Comparison of ENCODE assay signal across 8 cellular contexts in genomic region chr11:43278302-43278956, GRCh38. TPM values are rescaled to one million over a fixed set of nuclear protein-coding genes. Genes with fewer than 3 reads are reported as not detected.
DNase-seq lines count a peak whose midpoint lies in the region; ATAC-seq and TF ChIP-seq lines count a peak whose summit lies in the region.

No MANE protein-coding gene starts in this region.

- H3K27ac ChIP-seq in PC-3 (ENCODE audit: low read length) (no peak overlapping the region), colonic mucosa (no peak overlapping the region)
- H3K27ac ChIP-seq in CD8-positive, alpha-beta T cell (ENCODE audit: low read depth, low read length): no peak overlapping the region

- no peak overlapping the region for H3K9ac ChIP-seq in PC-3 (ENCODE audit: low read length)
- no peak overlapping the region for H3K9ac ChIP-seq in colonic mucosa (ENCODE audit: low read depth in 2 of 2, low read length in 2 of 2)

- no peak overlapping the region for H3K4me2 ChIP-seq in PC-3 (ENCODE audit: low read length)

- H2AFZ ChIP-seq in PC-3 (ENCODE audit: low read length): peak overlapping the region; percentile 61; the same call in 1 of the 2 replicates

- H3K36me3 ChIP-seq in PC-3 (ENCODE audit: low read depth, low read length): no peaks in the 10 kb centered on the region
- no peaks in the 10 kb centered on the region for H3K36me3 ChIP-seq in colonic mucosa
- no peaks in the 10 kb centered on the region for H3K36me3 ChIP-seq in CD8-positive, alpha-beta T cell (ENCODE audit: insufficient read depth, low read length)

- H3K27me3 ChIP-seq in PC-3 (ENCODE audit: low read length) (peaks cover 16% of the 10 kb centered on the region), colonic mucosa (no peaks in the 10 kb centered on the region)
- no peaks in the 10 kb centered on the region for H3K27me3 ChIP-seq in CD8-positive, alpha-beta T cell (ENCODE audit: insufficient read depth, low read length)

- TF ChIP-seq CTCF in PC-3 (conservative IDR thresholded peaks at IDR 0.05; ENCODE audit: low read depth, low read length) (peak; percentile 62), fibroblast of the aortic adventitia (IDR thresholded peaks at IDR 0.05; ENCODE audit: insufficient read depth, low read length) (peak; percentile 32), colonic mucosa (IDR thresholded peaks at IDR 0.05) (no peak)
- TF ChIP-seq CTCF in CD8-positive, alpha-beta T cell (IDR thresholded peaks at IDR 0.05): no peak

- peaks cover 12% of the 10 kb centered on the region for H3K27me3 Mint-ChIP-seq in activated T-cell treated with anti-CD3 and anti-CD28 coated beads, Interleukin-2, amount 50 U/mL, for 72 hours (ENCODE audit: low read depth)
- peaks cover 25% of the 10 kb centered on the region for H3K27me3 Mint-ChIP-seq in CD8-positive, alpha-beta T cell (ENCODE audit: low read depth)
- H3K27me3 Mint-ChIP-seq in activated CD4-positive, alpha-beta memory T cell treated with anti-CD3 and anti-CD28 coated beads, Interleukin-2, amount 10 ng/mL, durations not matched to agents 7 days and 5 days: peaks cover 2% of the 10 kb centered on the region

- no peaks in the 10 kb centered on the region for H3K36me3 Mint-ChIP-seq in activated T-cell treated with anti-CD3 and anti-CD28 coated beads, Interleukin-2, amount 50 U/mL, for 72 hours (ENCODE audit: insufficient read depth in 2 of 2)
- H3K36me3 Mint-ChIP-seq in CD8-positive, alpha-beta T cell: no peaks in the 10 kb centered on the region
- H3K36me3 Mint-ChIP-seq in activated CD4-positive, alpha-beta memory T cell treated with anti-CD3 and anti-CD28 coated beads, Interleukin-2, amount 10 ng/mL, durations not matched to agents 7 days and 5 days (ENCODE audit: low read depth): no peaks in the 10 kb centered on the region

- BruUV-seq in PC-3 (replicated peaks; lab: Mats Ljungman, UMichigan): no TSS peak

- no peaks in the 10 kb centered on the region for H3K79me2 ChIP-seq in PC-3 (ENCODE audit: low read length)

- no peaks in the 10 kb centered on the region for H3K9me2 ChIP-seq in PC-3 (replicated peaks; ENCODE audit: low read length)

- no peak overlapping the region for H3K4me3 Mint-ChIP-seq in activated T-cell treated with anti-CD3 and anti-CD28 coated beads, Interleukin-2, amount 50 U/mL, for 72 hours
- H3K4me3 Mint-ChIP-seq in CD8-positive, alpha-beta T cell: no peak overlapping the region
- no peak overlapping the region for H3K4me3 Mint-ChIP-seq in activated CD4-positive, alpha-beta memory T cell treated with anti-CD3 and anti-CD28 coated beads, Interleukin-2, amount 10 ng/mL, durations not matched to agents 7 days and 5 days

- H3K9me3 Mint-ChIP-seq in activated T-cell treated with anti-CD3 and anti-CD28 coated beads, Interleukin-2, amount 50 U/mL, for 72 hours: peaks cover 0 to 3% of the 10 kb centered on the region in 2 donors
- H3K9me3 Mint-ChIP-seq in CD8-positive, alpha-beta T cell: no peaks in the 10 kb centered on the region
- H3K9me3 Mint-ChIP-seq in activated CD4-positive, alpha-beta memory T cell treated with anti-CD3 and anti-CD28 coated beads, Interleukin-2, amount 10 ng/mL, durations not matched to agents 7 days and 5 days: peaks cover 4% of the 10 kb centered on the region

- H4K20me1 ChIP-seq in PC-3 (ENCODE audit: low read length): no peaks in the 10 kb centered on the region

- intact Hi-C loops in PC-3 (cut with micrococcal nuclease): no loop called here
- intact Hi-C loops in colonic mucosa (cut with DNase I): no loop called here
- intact Hi-C loops in CD8-positive, alpha-beta T cell (cut with DNase I, micrococcal nuclease): no loop called here

- H3K4me3 ChIP-seq in PC-3 (ENCODE audit: low read length) (no peak overlapping the region), fibroblast of the aortic adventitia (ENCODE audit: low read depth, low read length) (no peak overlapping the region), colonic mucosa (no peak overlapping the region)
- no peak overlapping the region for H3K4me3 ChIP-seq in CD8-positive, alpha-beta T cell (ENCODE audit: low read depth, low read length)

- H3K27ac Mint-ChIP-seq in activated T-cell treated with anti-CD3 and anti-CD28 coated beads, Interleukin-2, amount 50 U/mL, for 72 hours: no peak overlapping the region
- H3K27ac Mint-ChIP-seq in CD8-positive, alpha-beta T cell: no peak overlapping the region
- no peak overlapping the region for H3K27ac Mint-ChIP-seq in activated CD4-positive, alpha-beta memory T cell treated with anti-CD3 and anti-CD28 coated beads, Interleukin-2, amount 10 ng/mL, durations not matched to agents 7 days and 5 days

- H3F3A ChIP-seq in PC-3 (ENCODE audit: low read length, unreplicated experiment): no peaks in the 10 kb centered on the region

- DNase-seq in DMS114 treated with DMSO at 0.1 percent for 48 hours (lab: John Stamatoyannopoulos, UW; ENCODE audit: unreplicated experiment) (peak; percentile 70), PC-3 (peak; percentile 64), fibroblast of the aortic adventitia (ENCODE audit: low read depth) (peak; percentile 31), colonic mucosa (no peak)
- no peak for DNase-seq in activated T-cell treated with anti-CD3 and anti-CD28 coated beads, Interleukin-2, amount 50 U/mL, for 72 hours
- no peak for DNase-seq in CD8-positive, alpha-beta T cell
- no peak for DNase-seq in activated CD4-positive, alpha-beta memory T cell treated with anti-CD3 and anti-CD28 coated beads, Interleukin-2, amount 10 ng/mL, durations not matched to agents 7 days and 5 days

- CTCF ChIA-PET in PC-3 (lab: Charles Lee): no interaction called here
- CTCF ChIA-PET in CD8-positive, alpha-beta T cell (lab: Charles Lee): interaction anchor here (0.9 to 1.2 kb wide), 2 partner anchors 10 to 14 kb away, joined by 3 to 4 read pairs; no protein-coding TSS in a partner anchor
- CTCF ChIA-PET in activated CD4-positive, alpha-beta memory T cell treated with anti-CD3 and anti-CD28 coated beads, Interleukin-2, amount 10 ng/mL, durations not matched to agents 7 days and 5 days (lab: Charles Lee): no interaction called here

- H3K4me1 Mint-ChIP-seq in activated T-cell treated with anti-CD3 and anti-CD28 coated beads, Interleukin-2, amount 50 U/mL, for 72 hours (ENCODE audit: low read depth): no peaks in the 10 kb centered on the region
- no peaks in the 10 kb centered on the region for H3K4me1 Mint-ChIP-seq in CD8-positive, alpha-beta T cell (ENCODE audit: low read depth)
- H3K4me1 Mint-ChIP-seq in activated CD4-positive, alpha-beta memory T cell treated with anti-CD3 and anti-CD28 coated beads, Interleukin-2, amount 10 ng/mL, durations not matched to agents 7 days and 5 days: no peaks in the 10 kb centered on the region

- H3K9me3 ChIP-seq in PC-3 (ENCODE audit: low read length): no peaks in the 10 kb centered on the region
- H3K9me3 ChIP-seq in colonic mucosa: no peaks in the 10 kb centered on the region
- no peaks in the 10 kb centered on the region for H3K9me3 ChIP-seq in CD8-positive, alpha-beta T cell (ENCODE audit: low read length)

- H3K4me1 ChIP-seq in PC-3 (ENCODE audit: insufficient read depth, low read length) (peaks cover 4% of the 10 kb centered on the region; the same call in 1 of the 2 replicates), colonic mucosa (no peaks in the 10 kb centered on the region)
- H3K4me1 ChIP-seq in CD8-positive, alpha-beta T cell (ENCODE audit: insufficient read depth, low read length): no peaks in the 10 kb centered on the region

- POLR2A ChIA-PET in PC-3 (lab: Charles Lee; ENCODE audit: unreplicated experiment): no interaction called here
- POLR2A ChIA-PET in CD8-positive, alpha-beta T cell (lab: Charles Lee): no interaction called here
- POLR2A ChIA-PET in activated CD4-positive, alpha-beta memory T cell treated with anti-CD3 and anti-CD28 coated beads, Interleukin-2, amount 10 ng/mL, durations not matched to agents 7 days and 5 days (lab: Charles Lee): no interaction called here

- peak; percentile 57 for ATAC-seq in HG03025 (IDR thresholded peaks at IDR 0.05; ENCODE audit: low FRiP score, unreplicated experiment)
- ATAC-seq in PC-3: peak; percentile 80
- ATAC-seq in activated T-cell treated with anti-CD3 and anti-CD28 coated beads, Interleukin-2, amount 50 U/mL, for 72 hours (replicated peaks in 1 of 2): no peak
- ATAC-seq in CD8-positive, alpha-beta T cell: no peak

RNA-seq across cellular contexts. Expression of gene API5, which starts 33.4 kb away (rescaled TPM):
- total RNA-seq in PC-3 (2014; rRNA removed) (79.5 and 83.7 TPM in 2 replicates), fibroblast of the aortic adventitia (ENCODE audit: low replicate concordance) (81.0 and 94.3 TPM in 2 replicates), colonic mucosa (10 to 100 TPM; 86.4 to 98.0 TPM)
- total RNA-seq in activated T-cell treated with anti-CD3 and anti-CD28 coated beads, Interleukin-2, amount 50 U/mL, for 72 hours: 100 to 1,000 TPM in 1 of 2 donors, 10 to 100 TPM in 1; 90.7 to 111 TPM
- total RNA-seq in CD8-positive, alpha-beta T cell: 10 to 100 TPM; 78.4 to 80.6 TPM
- 100 to 1,000 TPM in 1 of 2 experiments, 10 to 100 TPM in 1; 98.0 to 103 TPM for total RNA-seq in activated CD4-positive, alpha-beta memory T cell treated with anti-CD3 and anti-CD28 coated beads, Interleukin-2, amount 10 ng/mL, durations not matched to agents 7 days and 5 days

Comparison
In these comparisons a context has a peak if more than half of its experiments do, and no peak if none do; other contexts are left out.
1. DNase-seq: peak in DMS114 treated with DMSO at 0.1 percent for 48 hours (single experiment), PC-3 (single experiment) and fibroblast of the aortic adventitia (single experiment); none in colonic mucosa (single experiment), activated T-cell treated with anti-CD3 and anti-CD28 coated beads, Interleukin-2, amount 50 U/mL, for 72 hours (0 of 2), CD8-positive, alpha-beta T cell (0 of 7) and activated CD4-positive, alpha-beta memory T cell treated with anti-CD3 and anti-CD28 coated beads, Interleukin-2, amount 10 ng/mL, durations not matched to agents 7 days and 5 days (single experiment).
2. ATAC-seq: peak in HG03025 (single experiment) and PC-3 (single experiment); none in activated T-cell treated with anti-CD3 and anti-CD28 coated beads, Interleukin-2, amount 50 U/mL, for 72 hours (0 of 2) and CD8-positive, alpha-beta T cell (single experiment).
3. CTCF ChIP-seq: peak in PC-3 (single experiment) and fibroblast of the aortic adventitia (single experiment); none in colonic mucosa (single experiment) and CD8-positive, alpha-beta T cell (single experiment).